ENCODE assay signal across 1 cellular context in the genomic region with DNA sequence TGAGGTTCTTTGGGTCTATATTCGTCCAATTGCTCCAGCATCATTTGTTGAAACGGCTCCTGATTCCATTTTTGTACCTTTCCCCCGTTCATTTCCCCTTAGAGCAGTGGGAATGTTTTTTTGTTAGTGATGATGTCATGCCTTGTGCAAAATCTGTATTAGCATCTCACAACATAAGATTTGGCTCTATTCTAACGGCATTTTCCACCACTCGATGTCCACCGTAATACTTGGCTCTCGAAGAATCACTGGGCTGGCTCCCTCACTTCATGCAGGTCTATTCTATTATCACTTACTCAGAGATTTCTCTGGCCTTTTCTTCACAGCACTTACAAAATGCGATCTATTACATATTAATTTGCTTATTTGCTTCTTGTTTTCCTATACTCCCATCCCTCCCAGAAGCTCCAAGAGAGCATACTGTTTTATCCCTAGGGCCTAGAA.
TF ChIP-seq lines count a peak whose summit lies in the region.

No MANE protein-coding gene starts in this region.

TF ChIP-seq in IMR-90, 13 proteins besides CTCF, POLR2A, EP300 and RAD21 (continued from another document):
- TF ChIP-seq, protein P1, sequence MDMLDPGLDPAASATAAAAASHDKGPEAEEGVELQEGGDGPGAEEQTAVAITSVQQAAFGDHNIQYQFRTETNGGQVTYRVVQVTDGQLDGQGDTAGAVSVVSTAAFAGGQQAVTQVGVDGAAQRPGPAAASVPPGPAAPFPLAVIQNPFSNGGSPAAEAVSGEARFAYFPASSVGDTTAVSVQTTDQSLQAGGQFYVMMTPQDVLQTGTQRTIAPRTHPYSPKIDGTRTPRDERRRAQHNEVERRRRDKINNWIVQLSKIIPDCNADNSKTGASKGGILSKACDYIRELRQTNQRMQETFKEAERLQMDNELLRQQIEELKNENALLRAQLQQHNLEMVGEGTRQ (IDR thresholded peaks at IDR 0.05; ENCODE audit: low read depth, low read length): no peak
- TF ChIP-seq RFX5 (IDR thresholded peaks at IDR 0.05; ENCODE audit: low read depth, low read length) (no peak), BHLHE40 (IDR thresholded peaks at IDR 0.05; ENCODE audit: low read depth, low read length) (no peak), MAZ (IDR thresholded peaks at IDR 0.05; ENCODE audit: borderline replicate concordance, low read depth, low read length) (no peak), RCOR1 (IDR thresholded peaks at IDR 0.05; ENCODE audit: insufficient replicate concordance, low read length) (no peak), FOS (IDR thresholded peaks at IDR 0.05; ENCODE audit: low read depth, low read length) (no peak)
TF ChIP-seq in IMR-90: peak in this region for 0.
